ENCODE assay signal across 9 cellular contexts in genomic region chr10:60732240-60733188, GRCh38. TPM values are rescaled to one million over a fixed set of nuclear protein-coding genes. Genes with fewer than 3 reads are reported as not detected.
DNase-seq lines count a peak whose midpoint lies in the region; ATAC-seq lines count a peak whose summit lies in the region.
"Had no signal": no experiment of that assay in that cellular context is flagged by ENCODE, and none has a peak within 500 bp of the region (broad histone marks: within the 10 kb centered on the region; RNA-seq: fewer than 3 reads in every experiment).

No MANE protein-coding gene starts in this region.

- peak overlapping the region; percentile 82 for H3K4me3 Mint-ChIP-seq in T-helper 1 cell treated with Interleukin-12 subunit alpha and Interleukin-12 subunit beta and Interleukin-4 antibody, amounts not matched to agents 30 μg/mL and 1 μg/mL, for 36 hours

- H3K9me3 Mint-ChIP-seq in T-helper 1 cell treated with Interleukin-12 subunit alpha and Interleukin-12 subunit beta and Interleukin-4 antibody, amounts not matched to agents 30 μg/mL and 1 μg/mL, for 36 hours: no peaks in the 10 kb centered on the region

- peak overlapping the region; percentile 90 for H3K27ac Mint-ChIP-seq in T-helper 1 cell treated with Interleukin-12 subunit alpha and Interleukin-12 subunit beta and Interleukin-4 antibody, amounts not matched to agents 30 μg/mL and 1 μg/mL, for 36 hours

- no peaks in the 10 kb centered on the region for H3K36me3 ChIP-seq in duodenal mucosa (ENCODE audit: control insufficient read depth in 1 of 2, insufficient read depth in 2 of 2, low read length in 2 of 2)
- H3K36me3 ChIP-seq in muscle layer of duodenum (ENCODE audit: control insufficient read depth in 1 of 2, insufficient read depth in 2 of 2, low read length in 2 of 2): no peaks in the 10 kb centered on the region
- H3K36me3 ChIP-seq in SJCRH30: no peaks in the 10 kb centered on the region

- H3K4me3 ChIP-seq in duodenal mucosa (ENCODE audit: low read depth in 1 of 2, low read length in 2 of 2) (peak overlapping the region; percentile 79 to 83), muscle layer of duodenum (ENCODE audit: low read depth in 1 of 2, low read length in 2 of 2) (peak overlapping the region; percentile 66 to 75), SJCRH30 (no peak overlapping the region)

- H3K36me3 Mint-ChIP-seq in T-helper 1 cell treated with Interleukin-12 subunit alpha and Interleukin-12 subunit beta and Interleukin-4 antibody, amounts not matched to agents 30 μg/mL and 1 μg/mL, for 36 hours (ENCODE audit: low read depth): peaks cover 9% of the 10 kb centered on the region

- H3K9me3 ChIP-seq in duodenal mucosa (ENCODE audit: control insufficient read depth in 1 of 2, low read length in 2 of 2) (no peaks in the 10 kb centered on the region), muscle layer of duodenum (ENCODE audit: control insufficient read depth in 1 of 2, low read length in 2 of 2) (no peaks in the 10 kb centered on the region), SJCRH30 (replicated peaks) (no peaks in the 10 kb centered on the region)

- H3K27ac ChIP-seq in duodenal mucosa (ENCODE audit: low read depth, low read length) (peak overlapping the region; percentile 36), muscle layer of duodenum (ENCODE audit: low read length) (peak overlapping the region; percentile 68), SJCRH30 (no peak overlapping the region)

- H3K4me1 ChIP-seq in duodenal mucosa (ENCODE audit: control insufficient read depth in 1 of 2, insufficient read depth in 2 of 2, low read length in 2 of 2) (peaks cover 11 to 29% of the 10 kb centered on the region in 2 donors), muscle layer of duodenum (ENCODE audit: control insufficient read depth in 1 of 2, insufficient read depth in 2 of 2, low read length in 2 of 2) (peaks cover 0 to 5% of the 10 kb centered on the region in 2 donors), SJCRH30 (no peaks in the 10 kb centered on the region)

- peaks cover 42% of the 10 kb centered on the region for H3K4me1 Mint-ChIP-seq in T-helper 1 cell treated with Interleukin-12 subunit alpha and Interleukin-12 subunit beta and Interleukin-4 antibody, amounts not matched to agents 30 μg/mL and 1 μg/mL, for 36 hours (ENCODE audit: low read depth)

- peak; percentile 57 for DNase-seq in NCI-H748 (lab: John Stamatoyannopoulos, UW; ENCODE audit: unreplicated experiment)
- DNase-seq in NCI-H748 treated with DMSO at 0.1 percent for 48 hours (lab: John Stamatoyannopoulos, UW): no peak
- no peak for DNase-seq in SJCRH30
- DNase-seq: DND-41 had no signal

- H3K9ac ChIP-seq in duodenal mucosa (ENCODE audit: low read depth in 1 of 2, low read length in 2 of 2): peak overlapping the region; percentile 70 to 76

- peak; percentile 3 for ATAC-seq in HG03039 (IDR thresholded peaks at IDR 0.05; ENCODE audit: unreplicated experiment)
- no peak for ATAC-seq in GM21576 (IDR thresholded peaks at IDR 0.05; ENCODE audit: unreplicated experiment)

- no peaks in the 10 kb centered on the region for H3K27me3 Mint-ChIP-seq in T-helper 1 cell treated with Interleukin-12 subunit alpha and Interleukin-12 subunit beta and Interleukin-4 antibody, amounts not matched to agents 30 μg/mL and 1 μg/mL, for 36 hours (ENCODE audit: low read depth)

- peaks cover 0 to 2% of the 10 kb centered on the region in 2 donors for H3K27me3 ChIP-seq in duodenal mucosa (ENCODE audit: control insufficient read depth in 1 of 2, insufficient read depth in 2 of 2, low read length in 2 of 2)
- no peaks in the 10 kb centered on the region for H3K27me3 ChIP-seq in muscle layer of duodenum (ENCODE audit: low read depth, low read length)
- H3K27me3 ChIP-seq in SJCRH30: no peaks in the 10 kb centered on the region

RNA-seq across cellular contexts. Expression of gene CDK1, which starts 45.8 kb away (rescaled TPM):
- total RNA-seq in SJCRH30 (2014; rRNA removed; shearing (Covaris generic)): 178 and 209 TPM in 2 replicates
